In genomic region chr2:43143756-43144155, GRCh38 we compare ENCODE assay signal across 14 cellular contexts.
"Had no signal": no experiment of that assay in that cellular context is flagged by ENCODE, and none has a peak within 500 bp of the region (broad histone marks: within the 10 kb centered on the region; RNA-seq: fewer than 3 reads in every experiment).

No MANE protein-coding gene starts in this region.

- H3K27ac ChIP-seq: epithelial cell of prostate, gastroesophageal sphincter had no signal

- H3K4me3 ChIP-seq: gastroesophageal sphincter had no signal

- H3K9me3 ChIP-seq: gastroesophageal sphincter had no signal

- ATAC-seq: effector memory CD8-positive, alpha-beta T cell; gastroesophageal sphincter; left ventricle myocardium superior; WTC11 had no signal

- H3K27me3 ChIP-seq: gastroesophageal sphincter had no signal

- H3K27me3 Mint-ChIP-seq: brain; dendritic cell treated with granulocyte-macrophage colony-stimulating factor and Interleukin-4, amounts not matched to agents 40 ng/mL and 50 ng/mL, for 4 days; effector memory CD8-positive, alpha-beta T cell; type B pancreatic cell had no signal

- H3K36me3 ChIP-seq: gastroesophageal sphincter had no signal

- H3K36me3 Mint-ChIP-seq: brain, type B pancreatic cell, WTC11 had no signal

- H3K9me3 Mint-ChIP-seq: type B pancreatic cell had no signal

- H3K4me3 Mint-ChIP-seq: brain; dendritic cell treated with granulocyte-macrophage colony-stimulating factor and Interleukin-4, amounts not matched to agents 40 ng/mL and 50 ng/mL, for 4 days; type B pancreatic cell; WTC11 had no signal

- H3K27ac Mint-ChIP-seq: dendritic cell treated with granulocyte-macrophage colony-stimulating factor and Interleukin-4, amounts not matched to agents 40 ng/mL and 50 ng/mL, for 4 days; type B pancreatic cell had no signal

- DNase-seq: activated effector memory CD4-positive, alpha-beta T cell treated with anti-CD3 and anti-CD28 coated beads, Interleukin-2, amount 50 U/mL, for 16 hours; amygdala; cerebellar nuclear complex; effector memory CD8-positive, alpha-beta T cell; left ventricle myocardium superior; mesendoderm; small intestine; substantia nigra had no signal
